8 cellular contexts compared by ENCODE assay signal in the genomic region with DNA sequence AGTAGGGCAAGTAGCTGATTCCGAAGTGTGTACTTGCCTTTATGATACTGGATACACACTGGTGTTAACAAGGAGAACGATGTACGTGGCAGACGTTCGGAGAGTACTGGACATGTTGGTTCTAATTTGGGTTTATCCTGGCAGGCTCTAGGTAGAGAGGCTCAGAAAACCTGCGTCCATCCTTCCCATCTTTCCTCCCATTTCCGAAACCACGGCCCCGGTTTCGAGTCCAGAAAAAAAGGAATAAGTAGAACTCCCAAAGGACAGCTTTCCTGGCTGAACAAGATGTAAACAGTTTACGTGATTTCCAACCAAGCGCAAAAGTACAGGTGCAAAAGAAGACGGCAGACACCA. TPM values are rescaled to one million over a fixed set of nuclear protein-coding genes. Genes with fewer than 3 reads are reported as not detected.
DNase-seq lines count a peak whose midpoint lies in the region; ATAC-seq, FAIRE-seq and TF ChIP-seq lines count a peak whose summit lies in the region.

No MANE protein-coding gene starts in this region.

- peak overlapping the region; percentile 97 for H3K27ac Mint-ChIP-seq in astrocyte (ENCODE audit: unreplicated experiment)

- H3K27me3 ChIP-seq in astrocyte (ENCODE audit: insufficient read depth, low read length) (no peaks in the 10 kb centered on the region), tibial nerve (no peaks in the 10 kb centered on the region)

- intact Hi-C loops in left colon (cut with DNase I, micrococcal nuclease): no loop called here

- H3K9me3 ChIP-seq in astrocyte (ENCODE audit: insufficient read depth, low read depth, low read length): no peaks in the 10 kb centered on the region
- no peaks in the 10 kb centered on the region for H3K9me3 ChIP-seq in tibial nerve

- no peaks in the 10 kb centered on the region for H3K9me3 Mint-ChIP-seq in astrocyte (ENCODE audit: unreplicated experiment)

- peak overlapping the region; percentile 91 for H3K9ac ChIP-seq in astrocyte (ENCODE audit: low read length)

- peaks cover 48% of the 10 kb centered on the region for H3K79me2 ChIP-seq in astrocyte (ENCODE audit: insufficient read depth, low read length)

- peak overlapping the region; percentile 72 for H3K27ac ChIP-seq in 22Rv1
- H3K27ac ChIP-seq in astrocyte (ENCODE audit: low read depth, low read length): peak overlapping the region; percentile 85
- peak overlapping the region; percentile 72 to 90 (median 89) for H3K27ac ChIP-seq in tibial nerve

- H2AFZ ChIP-seq in astrocyte (ENCODE audit: low read depth, low read length): peak overlapping the region; percentile 92

- TF ChIP-seq CTCF in 22Rv1 (IDR thresholded peaks at IDR 0.05) (no peak), astrocyte (IDR thresholded peaks at IDR 0.05; ENCODE audit: insufficient read depth, low read depth, low read length) (no peak), tibial nerve (IDR thresholded peaks at IDR 0.05) (no peak)

- no peaks in the 10 kb centered on the region for H3K27me3 Mint-ChIP-seq in astrocyte (ENCODE audit: low read depth, unreplicated experiment)

- H3K36me3 ChIP-seq in astrocyte (ENCODE audit: insufficient read depth, low read length) (no peaks in the 10 kb centered on the region), tibial nerve (no peaks in the 10 kb centered on the region)

- WGBS in tibial nerve, 2 donors: 0 to 1% methylated on average over 13 of the region's 13 CpGs

- DNase-seq in astrocyte (ENCODE audit: low read depth) (no peak), left colon (no peak), tibial nerve (ENCODE audit: low spot score in 2 of 2) (no peak), NCI-H1694 (lab: John Stamatoyannopoulos, UW) (no peak)
- DNase-seq in activated effector memory CD4-positive, alpha-beta T cell treated with Interleukin-2 at 50 U/mL for 16 hours: no peak

- ATAC-seq in GM19351 (IDR thresholded peaks at IDR 0.05; ENCODE audit: unreplicated experiment) (peak; percentile 27), HG03354 (IDR thresholded peaks at IDR 0.05; ENCODE audit: poor library complexity, severe bottlenecking, unreplicated experiment) (peak; percentile 29), left colon (peak; percentile 11)

- H4K20me1 ChIP-seq in astrocyte (ENCODE audit: insufficient read depth, low read length): peaks cover 14% of the 10 kb centered on the region

- H3K4me2 ChIP-seq in astrocyte (ENCODE audit: low read length): peak overlapping the region; percentile 96

- peak overlapping the region; percentile 99 for H3K4me3 Mint-ChIP-seq in astrocyte (ENCODE audit: unreplicated experiment)

- H3K36me3 Mint-ChIP-seq in astrocyte (ENCODE audit: low read depth, unreplicated experiment): no peaks in the 10 kb centered on the region

- TF ChIP-seq EP300 in tibial nerve (IDR thresholded peaks at IDR 0.05): no peak

- H3K4me1 ChIP-seq in astrocyte (ENCODE audit: insufficient read depth, low read length) (peaks cover 17% of the 10 kb centered on the region), tibial nerve (peaks cover 0 to 44% (median 16%) of the 10 kb centered on the region in 4 donors)

- H3K4me3 ChIP-seq in astrocyte (ENCODE audit: insufficient read depth, low read depth, low read length) (peak overlapping the region; percentile 87), tibial nerve (peak overlapping the region; percentile 69 to 90 (median 84))

- H3K4me1 Mint-ChIP-seq in astrocyte (ENCODE audit: low read depth, unreplicated experiment): peaks cover 17% of the 10 kb centered on the region

- no peak for TF ChIP-seq POLR2A in tibial nerve (IDR thresholded peaks at IDR 0.05)

- FAIRE-seq in astrocyte (lab: Jason Lieb, UNC): peak; percentile 13

RNA-seq across cellular contexts. Expression of a gene that starts 0.3 kb away (rescaled TPM):
- total RNA-seq in astrocyte: 59.3 and 73.2 TPM in 2 replicates
- total RNA-seq in left colon: 10 to 100 TPM; 69.4 to 74.5 TPM
- 10 to 100 TPM; 48.5 to 65.3 (median 62.1) TPM for total RNA-seq in tibial nerve

RNA-seq across cellular contexts. Expression of a gene that starts 8.4 kb away (rescaled TPM):
- 0.20 and 0.29 TPM in 2 replicates for total RNA-seq in astrocyte
- under 1 TPM; 0.06 to 0.12 TPM for total RNA-seq in left colon
- under 1 TPM in 3 of 4 donors, not detected in 1; under 0.01 to 0.30 (median 0.21) TPM for total RNA-seq in tibial nerve

RNA-seq across cellular contexts. Expression of a gene that starts 54.8 kb away (rescaled TPM):
- total RNA-seq in astrocyte: 84.0 and 84.5 TPM in 2 replicates
- 10 to 100 TPM; 74.5 to 76.3 TPM for total RNA-seq in left colon
- 10 to 100 TPM; 40.2 to 76.4 (median 43.1) TPM for total RNA-seq in tibial nerve
